Comparison of ENCODE assay signal across 34 cellular contexts in genomic region chr4:109981936-109982335, GRCh38.
"Had no signal": no experiment of that assay in that cellular context is flagged by ENCODE, and none has a peak within 500 bp of the region (broad histone marks: within the 10 kb centered on the region; RNA-seq: fewer than 3 reads in every experiment).

No MANE protein-coding gene starts in this region.

- H3K9me3 ChIP-seq: MG63 had no signal

- H3K9ac ChIP-seq: KMS-11 had no signal

- H3K4me2 ChIP-seq: KMS-11 had no signal

- H3K27ac ChIP-seq: KMS-11 had no signal

- DNase-seq: Karpas-422, Kasumi-1, MG63, MM.1S, MV-4-11, NCI-H1048, NCI-H1092, NCI-H1092 treated with DMSO at 0.1 percent for 48 hours, NCI-H1105, NCI-H1105 treated with DMSO at 0.1 percent for 48 hours, NCI-H1417, NCI-H1417 treated with DMSO at 0.1 percent for 48 hours, NCI-H1436, NCI-H1436 treated with DMSO at 0.1 percent for 48 hours, NCI-H146, NCI-H1694, NCI-H1694 treated with DMSO at 0.1 percent for 48 hours, NCI-H187, NCI-H187 treated with DMSO at 0.1 percent for 48 hours, NCI-H1930, NCI-H2029, NCI-H2029 treated with DMSO at 0.1 percent for 48 hours, NCI-H2081, NCI-H2081 treated with DMSO at 0.1 percent for 48 hours, NCI-H2107, NCI-H2171, NCI-H2171 treated with DMSO at 0.1 percent for 48 hours, NCI-H2227 treated with DMSO at 0.1 percent for 48 hours, NCI-H226, NCI-H345, NCI-H446, NCI-H446 treated with DMSO at 0.1 percent for 48 hours, NCI-H510A had no signal

- H3K27me3 ChIP-seq: MG63 had no signal

- H3K36me3 ChIP-seq: MG63 had no signal

- H3K4me3 ChIP-seq: MG63 had no signal
